ENCODE assay signal across 8 cellular contexts in the genomic region with DNA sequence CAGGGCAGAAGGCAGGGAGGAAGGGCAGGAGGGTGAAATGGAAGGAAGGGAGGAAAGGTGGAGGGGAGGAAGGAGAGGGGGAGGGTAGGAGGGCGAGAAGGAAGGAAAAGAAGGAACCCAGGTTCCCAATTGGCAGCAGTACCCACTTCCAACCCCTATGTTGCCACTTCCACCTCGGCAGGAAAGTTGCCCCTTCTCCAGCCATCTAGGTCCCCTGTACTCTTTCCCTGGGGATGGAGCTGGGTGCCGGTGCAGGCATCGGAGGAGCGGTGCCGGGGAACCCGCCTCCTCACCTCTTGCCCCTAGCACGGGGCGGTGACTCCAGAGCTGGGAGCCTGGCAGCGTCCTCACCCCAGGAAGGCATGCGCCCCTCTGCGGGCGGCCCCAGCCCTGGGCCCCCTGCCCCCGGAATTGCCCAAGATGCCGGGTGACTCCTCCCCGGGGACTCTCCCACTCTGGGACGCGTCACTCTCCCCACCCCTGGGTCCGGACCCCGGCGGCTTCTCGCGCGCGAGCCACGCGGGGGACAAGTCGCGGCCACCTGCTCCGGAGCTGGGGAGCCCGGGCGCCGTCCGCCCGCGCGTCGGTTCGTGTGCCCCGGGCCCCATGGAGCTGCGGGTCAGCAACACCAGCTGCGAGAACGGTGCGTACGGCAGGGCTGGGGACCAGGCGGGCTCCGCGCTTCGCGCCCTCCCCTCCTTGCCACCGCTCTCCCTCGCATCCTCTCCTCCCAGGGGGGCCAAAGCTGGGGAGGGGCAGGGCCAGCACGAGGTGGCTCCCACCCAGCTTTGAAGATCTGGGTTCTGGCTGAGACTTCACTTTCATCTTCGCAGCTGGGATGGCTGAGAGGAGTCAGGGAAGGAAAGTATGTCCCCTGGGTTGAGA. TPM values are rescaled to one million over a fixed set of nuclear protein-coding genes. Genes with fewer than 3 reads are reported as not detected.
DNase-seq lines count a peak whose midpoint lies in the region; ATAC-seq and TF ChIP-seq lines count a peak whose summit lies in the region.

A gene (plus strand): TSS at position 499 of the 885 bp plus-strand sequence. CDS start 108 bp downstream, at position 607.

- ATAC-seq in Panc1, result peak; percentile 64
- ATAC-seq in GM19395 (IDR thresholded peaks at IDR 0.05; ENCODE audit: unreplicated experiment), result no peak

- POLR2A ChIA-PET in Panc1 (lab: Charles Lee), result no interaction called here

- no peak within 1 kb of the TSS for H3K9ac ChIP-seq in BLaER1

- CTCF ChIA-PET in Panc1 (lab: Charles Lee), result interaction anchor here (0.5 to 1.2 kb wide), 2 partner anchors 12 to 16 kb away, joined by 3 read pairs; no protein-coding TSS in a partner anchor

- H3K4me1 ChIP-seq in BLaER1 (peaks cover 24% of the 10 kb centered on the region), Panc1 (ENCODE audit: control insufficient read depth, insufficient read depth, low read length) (no peaks in the 10 kb centered on the region)

- TF ChIP-seq CTCF in Panc1 (IDR thresholded peaks at IDR 0.05) (no peak), astrocyte of the spinal cord (IDR thresholded peaks at IDR 0.05; ENCODE audit: low read depth, low read length) (no peak)

- intact Hi-C loops in Panc1 (cut with micrococcal nuclease; ENCODE audit: unreplicated experiment), result no loop called here

- no TSS peak for BruUV-seq in Panc1 (replicated peaks; lab: Mats Ljungman, UMichigan)

- peaks cover 46% of the 10 kb centered on the region for H3K27me3 ChIP-seq in BLaER1
- H3K27me3 ChIP-seq in Panc1 (ENCODE audit: control insufficient read depth, insufficient read depth, low read length), result peaks cover 18% of the 10 kb centered on the region

- H3K9me3 ChIP-seq in BLaER1 (no peaks in the 10 kb centered on the region), Panc1 (ENCODE audit: control insufficient read depth, insufficient read depth, low read depth, low read length) (no peaks in the 10 kb centered on the region)

- no peaks in the 10 kb centered on the region for H3K36me3 ChIP-seq in BLaER1
- H3K36me3 ChIP-seq in Panc1 (ENCODE audit: control insufficient read depth, insufficient read depth, low read length), result no peaks in the 10 kb centered on the region; the same call in 1 of the 2 replicates

- no peak for DNase-seq in Panc1 (ENCODE audit: low read depth, low spot score)
- no peak for DNase-seq in astrocyte of the spinal cord (ENCODE audit: low read depth, low spot score)
- DNase-seq in iPS-NIHi11 (ENCODE audit: low spot score), result peak; percentile 62
- DNase-seq in stimulated activated CD4-positive, alpha-beta T cell treated with anti-CD3 and anti-CD28 coated beads, Interleukin-12 subunit alpha, Interleukin-12 subunit beta, amount 100 ng/mL, for 4 hours, result peak; percentile 52
- DNase-seq in AML-193 (lab: John Stamatoyannopoulos, UW), result no peak
- no peak for DNase-seq in NCI-H510A treated with DMSO at 0.1 percent for 48 hours (lab: John Stamatoyannopoulos, UW)

- in situ Hi-C loops in Panc1 (cut with HindIII; ENCODE audit: low pct_unique_long_range_greater_than_20kb, low sequenced_read_pairs), result no loop called here
- in situ Hi-C loops in astrocyte of the spinal cord (cut with HindIII; ENCODE audit: low sequenced_read_pairs), result no loop called here

- H3K4me3 ChIP-seq in BLaER1 (peak within 1 kb of the TSS; percentile 59), Panc1 (ENCODE audit: low read depth in 2 of 2, low read length in 2 of 2) (peak within 1 kb of the TSS; percentile 37 to 42), astrocyte of the spinal cord (ENCODE audit: low read depth, low read length) (peak within 1 kb of the TSS; percentile 40)

- H4K20me1 ChIP-seq in BLaER1, result no peaks in the 10 kb centered on the region

- H3K27ac ChIP-seq in BLaER1 (no peak within 1 kb of the TSS), Panc1 (ENCODE audit: low read length) (no peak within 1 kb of the TSS)

- H3K4me2 ChIP-seq in BLaER1, result peak within 1 kb of the TSS; percentile 85

RNA-seq across cellular contexts. Expression of the gene that starts here (rescaled TPM):
- not detected for total RNA-seq in Panc1 (2021; ENCODE audit: unreplicated experiment)
- not detected for polyA plus RNA-seq in Panc1 (2012; ENCODE audit: insufficient read length)

Comparison
In these comparisons a context has a peak if more than half of its experiments do, and no peak if none do; other contexts are left out.
1. Peak in ATAC-seq and H3K4me3 ChIP-seq in Panc1; RNA of the gene not detected or under 1 TPM.
2. DNase-seq: peak in iPS-NIHi11 (single experiment) and stimulated activated CD4-positive, alpha-beta T cell treated with anti-CD3 and anti-CD28 coated beads, Interleukin-12 subunit alpha, Interleukin-12 subunit beta, amount 100 ng/mL, for 4 hours (single experiment); none in Panc1 (single experiment), astrocyte of the spinal cord (single experiment), AML-193 (0 of 2) and NCI-H510A treated with DMSO at 0.1 percent for 48 hours (single experiment).
3. Peak in every context shown above with its lines, with median percentiles within 50 percentile points of each other: H3K4me3 ChIP-seq.